Comparison of ENCODE assay signal across 8 cellular contexts in the genomic region with DNA sequence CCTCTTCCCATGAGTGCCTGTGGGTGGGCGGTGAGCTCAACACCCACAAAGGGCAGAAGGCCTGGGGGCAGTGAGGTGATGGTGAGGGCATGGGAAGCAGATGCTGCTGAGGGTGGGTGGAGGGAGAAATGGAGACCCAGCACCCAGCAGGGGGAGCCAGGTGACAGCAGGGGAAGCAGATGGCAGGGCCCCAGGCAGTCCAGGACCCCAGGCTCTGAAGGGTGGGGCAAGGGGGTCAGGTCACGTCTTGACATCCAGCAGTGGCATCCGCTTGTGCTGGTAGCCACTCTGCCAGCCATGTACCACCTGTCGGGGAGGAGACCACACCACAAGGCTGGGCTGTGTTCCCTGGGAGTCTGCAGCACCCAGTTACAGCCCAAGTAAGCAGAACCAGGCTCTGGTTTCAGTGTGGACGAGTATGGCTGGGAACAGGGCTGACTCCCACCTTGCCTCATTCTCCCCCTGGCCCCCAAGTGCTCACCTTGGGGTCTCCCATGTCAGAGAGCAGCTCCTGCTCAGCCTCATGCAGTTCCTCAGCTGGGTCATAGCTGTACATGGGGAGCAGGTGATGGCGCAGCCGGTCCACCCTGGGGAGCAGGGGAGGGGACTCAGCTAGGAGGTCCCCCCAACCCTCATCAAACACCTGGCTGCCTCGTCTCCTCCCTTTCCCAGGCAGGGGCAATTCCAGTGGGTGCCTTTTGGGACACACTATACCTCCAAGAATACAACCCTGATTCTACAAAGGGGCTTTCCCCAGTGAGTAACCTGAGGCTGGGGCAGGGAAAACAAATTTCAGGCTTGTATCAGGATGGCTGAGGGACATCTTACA. TPM values are rescaled to one million over a fixed set of nuclear protein-coding genes. Genes with fewer than 3 reads are reported as not detected.
DNase-seq lines count a peak whose midpoint lies in the region; ATAC-seq and TF ChIP-seq lines count a peak whose summit lies in the region.

No MANE protein-coding gene starts in this region.

- no peaks in the 10 kb centered on the region for H3K27me3 Mint-ChIP-seq in activated naive CD4-positive, alpha-beta T cell treated with anti-CD3 and anti-CD28 coated beads for 36 hours (ENCODE audit: low read depth)

- H3K27ac ChIP-seq in OCI-LY7 (ENCODE audit: low read depth, low read length, poor library complexity, severe bottlenecking) (peak overlapping the region; percentile 41), upper lobe of right lung (no peak overlapping the region)

- H3K4me3 Mint-ChIP-seq in activated naive CD4-positive, alpha-beta T cell treated with anti-CD3 and anti-CD28 coated beads for 36 hours: no peak overlapping the region

- H3K79me2 ChIP-seq in OCI-LY7 (ENCODE audit: insufficient read depth, low read depth, low read length): peaks cover 5% of the 10 kb centered on the region; the same call in 1 of the 2 replicates

- no peaks in the 10 kb centered on the region for H3K9me3 Mint-ChIP-seq in activated naive CD4-positive, alpha-beta T cell treated with anti-CD3 and anti-CD28 coated beads for 36 hours

- peaks cover 7% of the 10 kb centered on the region; the same call in 1 of the 2 replicates for H4K20me1 ChIP-seq in OCI-LY7 (ENCODE audit: insufficient read depth, low read length)

- no peak for ATAC-seq in upper lobe of right lung
- no peak for ATAC-seq in HG03457 (IDR thresholded peaks at IDR 0.05; ENCODE audit: unreplicated experiment)

- no peak overlapping the region for H2AFZ ChIP-seq in OCI-LY7 (ENCODE audit: low read length)

- H3K4me3 ChIP-seq in BE2C (ENCODE audit: low read depth, low read length): no peak overlapping the region
- H3K4me3 ChIP-seq in OCI-LY7 (ENCODE audit: low read depth, low read length, poor library complexity, severe bottlenecking): no peak overlapping the region
- no peak overlapping the region for H3K4me3 ChIP-seq in upper lobe of right lung

- peaks cover 71% of the 10 kb centered on the region for H3K4me1 Mint-ChIP-seq in activated naive CD4-positive, alpha-beta T cell treated with anti-CD3 and anti-CD28 coated beads for 36 hours (ENCODE audit: low read depth)

- H3K36me3 ChIP-seq in BE2C: peaks cover 27% of the 10 kb centered on the region
- peaks cover 53% of the 10 kb centered on the region for H3K36me3 ChIP-seq in OCI-LY7 (ENCODE audit: insufficient read depth, low read length)
- peaks cover 10% of the 10 kb centered on the region for H3K36me3 ChIP-seq in upper lobe of right lung

- intact Hi-C loops in OCI-LY7 (cut with micrococcal nuclease; ENCODE audit: unreplicated experiment): loop anchor here (2.0 to 5.0 kb wide), 4 partner anchors 50 to 896 kb away; a partner anchor contains a TSS
- intact Hi-C loops in activated naive CD4-positive, alpha-beta T cell treated with anti-CD3 and anti-CD28 coated beads for 36 hours (cut with micrococcal nuclease): loop anchor here (10.0 kb wide), 1 partner anchor 1052 kb away; a partner anchor contains a TSS
- intact Hi-C loops in upper lobe of right lung (cut with DNase I): loop anchor here (10.0 kb wide), 1 partner anchor 168 kb away; no protein-coding TSS in a partner anchor

- POLR2A ChIA-PET in OCI-LY7 (lab: Charles Lee): no interaction called here

- CTCF ChIA-PET in OCI-LY7 (lab: Charles Lee; ENCODE audit: unreplicated experiment): interaction anchor here (0.6 kb wide), 1 partner anchor 178 kb away, joined by 4 read pairs; no protein-coding TSS in a partner anchor
- CTCF ChIA-PET in activated naive CD4-positive, alpha-beta T cell treated with anti-CD3 and anti-CD28 coated beads for 36 hours (lab: Charles Lee): interaction anchor here (1.2 to 5.1 kb wide), 4 partner anchors 51 to 362 kb away, joined by 3 to 54 read pairs (median 14); a partner anchor contains a TSS

- DNase-seq in BE2C (peak; percentile 88), OCI-LY7 (ENCODE audit: low spot score) (peak; percentile 73), iPS-NIHi7 (ENCODE audit: extremely low spot score) (peak; percentile 56), upper lobe of right lung (no peak)
- DNase-seq in activated naive CD4-positive, alpha-beta T cell treated with anti-CD3 and anti-CD28 coated beads for 36 hours: peak; percentile 68
- no peak for DNase-seq in activated CD4-positive, CD25-positive, alpha-beta regulatory T cell treated with anti-CD3 and anti-CD28 coated beads, Interleukin-2, amount 50 U/mL, for 72 hours

- H3K4me2 ChIP-seq in OCI-LY7 (ENCODE audit: low read length): peak overlapping the region; percentile 18

- peak; percentile 13 for TF ChIP-seq POLR2A in GM18526 (IDR thresholded peaks at IDR 0.05; ENCODE audit: extremely low read depth, insufficient read length)

- H3K4me1 ChIP-seq in BE2C (peaks cover 20% of the 10 kb centered on the region), OCI-LY7 (ENCODE audit: insufficient read depth, low read length, poor library complexity, severe bottlenecking) (peaks cover 49% of the 10 kb centered on the region), upper lobe of right lung (peaks cover 28% of the 10 kb centered on the region)

- H3K36me3 Mint-ChIP-seq in activated naive CD4-positive, alpha-beta T cell treated with anti-CD3 and anti-CD28 coated beads for 36 hours (ENCODE audit: low read depth): peaks cover 36% of the 10 kb centered on the region

- no peak overlapping the region for H3K27ac Mint-ChIP-seq in activated naive CD4-positive, alpha-beta T cell treated with anti-CD3 and anti-CD28 coated beads for 36 hours

- no peaks in the 10 kb centered on the region for H3K9me3 ChIP-seq in BE2C
- no peaks in the 10 kb centered on the region for H3K9me3 ChIP-seq in OCI-LY7 (ENCODE audit: low read length)
- H3K9me3 ChIP-seq in upper lobe of right lung: no peaks in the 10 kb centered on the region

- TF ChIP-seq CTCF in BE2C (IDR thresholded peaks at IDR 0.05; ENCODE audit: low read depth, low read length) (peak; percentile 75), OCI-LY7 (conservative IDR thresholded peaks at IDR 0.05; ENCODE audit: low read length) (peak; percentile 79), upper lobe of right lung (IDR thresholded peaks at IDR 0.05) (peak; percentile 34)

- BruUV-seq in OCI-LY7 (replicated peaks; lab: Mats Ljungman, UMichigan): no TSS peak

- H3K9me2 ChIP-seq in OCI-LY7 (ENCODE audit: insufficient read depth, low read length): no peaks in the 10 kb centered on the region

- H3K27me3 ChIP-seq in BE2C (no peaks in the 10 kb centered on the region), upper lobe of right lung (no peaks in the 10 kb centered on the region)

RNA-seq across cellular contexts. Expression of a gene that starts 2.0 kb away (rescaled TPM):
- polyA plus RNA-seq in BE2C (2012; ENCODE audit: insufficient read depth, insufficient read length, low read depth): 46.8 TPM
- total RNA-seq in OCI-LY7 (2014; rRNA removed; shearing (Covaris generic)): 14.1 and 17.3 TPM in 2 replicates
- total RNA-seq in OCI-LY7 (2022) (21.3 and 21.5 TPM in 2 replicates), upper lobe of right lung (32.6 TPM)
- 10 to 100 TPM; 11.7 to 13.8 TPM for total RNA-seq in activated naive CD4-positive, alpha-beta T cell treated with anti-CD3 and anti-CD28 coated beads for 36 hours

RNA-seq across cellular contexts. Expression of a gene that starts 10.1 kb away (rescaled TPM):
- 155 TPM for polyA plus RNA-seq in BE2C (2012; ENCODE audit: insufficient read depth, insufficient read length, low read depth)
- total RNA-seq in OCI-LY7 (2014; rRNA removed; shearing (Covaris generic)): 435 and 463 TPM in 2 replicates
- total RNA-seq in OCI-LY7 (2022): 736 and 764 TPM in 2 replicates
- 100 to 1,000 TPM; 705 to 712 TPM for total RNA-seq in activated naive CD4-positive, alpha-beta T cell treated with anti-CD3 and anti-CD28 coated beads for 36 hours
- 54.7 TPM for total RNA-seq in upper lobe of right lung

Comparison
In these comparisons a context has a peak if more than half of its experiments do, and no peak if none do; other contexts are left out.
1. DNase-seq: peak in BE2C (single experiment), OCI-LY7 (single experiment), activated naive CD4-positive, alpha-beta T cell treated with anti-CD3 and anti-CD28 coated beads for 36 hours (single experiment) and iPS-NIHi7 (single experiment); none in upper lobe of right lung (single experiment) and activated CD4-positive, CD25-positive, alpha-beta regulatory T cell treated with anti-CD3 and anti-CD28 coated beads, Interleukin-2, amount 50 U/mL, for 72 hours (single experiment).
2. Peak in every context shown above with its lines, with median percentiles within 50 percentile points of each other: CTCF ChIP-seq.